ENCODE assay signal across 7 cellular contexts in genomic region chr15:29473621-29474105, GRCh38.
"Had no signal": no experiment of that assay in that cellular context is flagged by ENCODE, and none has a peak within 500 bp of the region (broad histone marks: within the 10 kb centered on the region; RNA-seq: fewer than 3 reads in every experiment).

No MANE protein-coding gene starts in this region.

- H3K4me3 Mint-ChIP-seq: HFFc6, IgD-negative memory B cell had no signal

- H3K9ac ChIP-seq: GM23248 had no signal

- H3K27ac ChIP-seq: GM23248, HL-60 had no signal

- H3K27ac Mint-ChIP-seq: HFFc6, IgD-negative memory B cell had no signal

- H3K4me3 ChIP-seq: GM23248, HAP-1 had no signal

- H3K9me3 ChIP-seq: HAP-1 had no signal

- H3K9me3 Mint-ChIP-seq: HFFc6 had no signal

- H3K36me3 ChIP-seq: HAP-1 had no signal

- H2AFZ ChIP-seq: GM23248 had no signal

- H3K4me1 ChIP-seq: HAP-1 had no signal

- DNase-seq: GM23248, GOT3, H7, HFFc6 had no signal

- H3K4me1 Mint-ChIP-seq: IgD-negative memory B cell had no signal

- H3K36me3 Mint-ChIP-seq: IgD-negative memory B cell had no signal
